Comparison of ENCODE assay signal across 1 cellular context in the genomic region with DNA sequence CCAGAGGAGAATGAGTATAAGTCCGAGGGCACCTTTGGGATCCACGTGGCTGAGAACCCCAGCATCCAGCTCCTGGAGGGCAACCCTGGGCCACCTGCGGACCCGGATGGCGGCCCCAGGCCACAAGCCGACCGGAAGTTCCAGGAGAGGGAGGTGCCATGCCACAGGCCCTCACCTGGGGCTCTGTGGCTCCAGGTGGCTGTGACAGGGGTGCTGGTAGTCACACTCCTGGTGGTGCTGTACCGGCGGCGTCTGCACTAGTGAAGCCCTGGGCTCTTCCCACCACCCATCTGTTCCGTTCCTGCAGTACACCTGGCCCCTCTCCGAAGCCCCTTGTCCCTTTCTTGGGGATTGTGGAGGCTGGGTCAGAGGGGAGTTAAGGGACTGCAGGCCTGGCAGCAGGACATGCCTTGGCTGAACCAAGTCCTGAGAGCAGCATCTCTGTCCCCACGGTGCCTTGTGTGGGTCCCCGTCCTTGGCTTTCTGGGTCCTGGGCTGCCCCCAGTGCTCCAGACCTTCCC.
TF ChIP-seq lines count a peak whose summit lies in the region.

No MANE protein-coding gene starts in this region.

TF ChIP-seq in HepG2, 621 proteins besides CTCF, POLR2A, EP300 and RAD21:
- TF ChIP-seq, protein P1, sequence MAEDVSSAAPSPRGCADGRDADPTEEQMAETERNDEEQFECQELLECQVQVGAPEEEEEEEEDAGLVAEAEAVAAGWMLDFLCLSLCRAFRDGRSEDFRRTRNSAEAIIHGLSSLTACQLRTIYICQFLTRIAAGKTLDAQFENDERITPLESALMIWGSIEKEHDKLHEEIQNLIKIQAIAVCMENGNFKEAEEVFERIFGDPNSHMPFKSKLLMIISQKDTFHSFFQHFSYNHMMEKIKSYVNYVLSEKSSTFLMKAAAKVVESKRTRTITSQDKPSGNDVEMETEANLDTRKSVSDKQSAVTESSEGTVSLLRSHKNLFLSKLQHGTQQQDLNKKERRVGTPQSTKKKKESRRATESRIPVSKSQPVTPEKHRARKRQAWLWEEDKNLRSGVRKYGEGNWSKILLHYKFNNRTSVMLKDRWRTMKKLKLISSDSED (CRISPR knock-in tag; IDR thresholded peaks at IDR 0.05), result 0 out of 2 replicates have a peak, but pooled peaks have one; percentile 53
- TF ChIP-seq, protein P2, sequence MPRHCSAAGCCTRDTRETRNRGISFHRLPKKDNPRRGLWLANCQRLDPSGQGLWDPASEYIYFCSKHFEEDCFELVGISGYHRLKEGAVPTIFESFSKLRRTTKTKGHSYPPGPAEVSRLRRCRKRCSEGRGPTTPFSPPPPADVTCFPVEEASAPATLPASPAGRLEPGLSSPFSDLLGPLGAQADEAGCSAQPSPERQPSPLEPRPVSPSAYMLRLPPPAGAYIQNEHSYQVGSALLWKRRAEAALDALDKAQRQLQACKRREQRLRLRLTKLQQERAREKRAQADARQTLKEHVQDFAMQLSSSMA (CRISPR knock-in tag; IDR thresholded peaks at IDR 0.05), result no peak
- TF ChIP-seq, protein P3, sequence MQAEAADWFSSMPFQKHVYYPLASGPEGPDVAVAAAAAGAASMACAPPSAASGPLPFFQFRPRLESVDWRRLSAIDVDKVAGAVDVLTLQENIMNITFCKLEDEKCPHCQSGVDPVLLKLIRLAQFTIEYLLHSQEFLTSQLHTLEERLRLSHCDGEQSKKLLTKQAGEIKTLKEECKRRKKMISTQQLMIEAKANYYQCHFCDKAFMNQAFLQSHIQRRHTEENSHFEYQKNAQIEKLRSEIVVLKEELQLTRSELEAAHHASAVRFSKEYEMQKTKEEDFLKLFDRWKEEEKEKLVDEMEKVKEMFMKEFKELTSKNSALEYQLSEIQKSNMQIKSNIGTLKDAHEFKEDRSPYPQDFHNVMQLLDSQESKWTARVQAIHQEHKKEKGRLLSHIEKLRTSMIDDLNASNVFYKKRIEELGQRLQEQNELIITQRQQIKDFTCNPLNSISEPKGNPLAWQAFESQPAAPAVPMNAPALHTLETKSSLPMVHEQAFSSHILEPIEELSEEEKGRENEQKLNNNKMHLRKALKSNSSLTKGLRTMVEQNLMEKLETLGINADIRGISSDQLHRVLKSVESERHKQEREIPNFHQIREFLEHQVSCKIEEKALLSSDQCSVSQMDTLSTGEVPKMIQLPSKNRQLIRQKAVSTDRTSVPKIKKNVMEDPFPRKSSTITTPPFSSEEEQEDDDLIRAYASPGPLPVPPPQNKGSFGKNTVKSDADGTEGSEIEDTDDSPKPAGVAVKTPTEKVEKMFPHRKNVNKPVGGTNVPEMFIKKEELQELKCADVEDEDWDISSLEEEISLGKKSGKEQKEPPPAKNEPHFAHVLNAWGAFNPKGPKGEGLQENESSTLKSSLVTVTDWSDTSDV (CRISPR knock-in tag; IDR thresholded peaks at IDR 0.05), result no peak
- TF ChIP-seq AGO2 (optimal IDR thresholded peaks at IDR 0.05; ENCODE audit: low read depth, low read length), result peak; percentile 71
- TF ChIP-seq AGO1 (IDR thresholded peaks at IDR 0.05; ENCODE audit: low read depth, low read length, poor library complexity, severe bottlenecking), result peak; percentile 32
- TF ChIP-seq MLLT10 (CRISPR knock-in tag; IDR thresholded peaks at IDR 0.05), result no peak
- TF ChIP-seq, protein P4, sequence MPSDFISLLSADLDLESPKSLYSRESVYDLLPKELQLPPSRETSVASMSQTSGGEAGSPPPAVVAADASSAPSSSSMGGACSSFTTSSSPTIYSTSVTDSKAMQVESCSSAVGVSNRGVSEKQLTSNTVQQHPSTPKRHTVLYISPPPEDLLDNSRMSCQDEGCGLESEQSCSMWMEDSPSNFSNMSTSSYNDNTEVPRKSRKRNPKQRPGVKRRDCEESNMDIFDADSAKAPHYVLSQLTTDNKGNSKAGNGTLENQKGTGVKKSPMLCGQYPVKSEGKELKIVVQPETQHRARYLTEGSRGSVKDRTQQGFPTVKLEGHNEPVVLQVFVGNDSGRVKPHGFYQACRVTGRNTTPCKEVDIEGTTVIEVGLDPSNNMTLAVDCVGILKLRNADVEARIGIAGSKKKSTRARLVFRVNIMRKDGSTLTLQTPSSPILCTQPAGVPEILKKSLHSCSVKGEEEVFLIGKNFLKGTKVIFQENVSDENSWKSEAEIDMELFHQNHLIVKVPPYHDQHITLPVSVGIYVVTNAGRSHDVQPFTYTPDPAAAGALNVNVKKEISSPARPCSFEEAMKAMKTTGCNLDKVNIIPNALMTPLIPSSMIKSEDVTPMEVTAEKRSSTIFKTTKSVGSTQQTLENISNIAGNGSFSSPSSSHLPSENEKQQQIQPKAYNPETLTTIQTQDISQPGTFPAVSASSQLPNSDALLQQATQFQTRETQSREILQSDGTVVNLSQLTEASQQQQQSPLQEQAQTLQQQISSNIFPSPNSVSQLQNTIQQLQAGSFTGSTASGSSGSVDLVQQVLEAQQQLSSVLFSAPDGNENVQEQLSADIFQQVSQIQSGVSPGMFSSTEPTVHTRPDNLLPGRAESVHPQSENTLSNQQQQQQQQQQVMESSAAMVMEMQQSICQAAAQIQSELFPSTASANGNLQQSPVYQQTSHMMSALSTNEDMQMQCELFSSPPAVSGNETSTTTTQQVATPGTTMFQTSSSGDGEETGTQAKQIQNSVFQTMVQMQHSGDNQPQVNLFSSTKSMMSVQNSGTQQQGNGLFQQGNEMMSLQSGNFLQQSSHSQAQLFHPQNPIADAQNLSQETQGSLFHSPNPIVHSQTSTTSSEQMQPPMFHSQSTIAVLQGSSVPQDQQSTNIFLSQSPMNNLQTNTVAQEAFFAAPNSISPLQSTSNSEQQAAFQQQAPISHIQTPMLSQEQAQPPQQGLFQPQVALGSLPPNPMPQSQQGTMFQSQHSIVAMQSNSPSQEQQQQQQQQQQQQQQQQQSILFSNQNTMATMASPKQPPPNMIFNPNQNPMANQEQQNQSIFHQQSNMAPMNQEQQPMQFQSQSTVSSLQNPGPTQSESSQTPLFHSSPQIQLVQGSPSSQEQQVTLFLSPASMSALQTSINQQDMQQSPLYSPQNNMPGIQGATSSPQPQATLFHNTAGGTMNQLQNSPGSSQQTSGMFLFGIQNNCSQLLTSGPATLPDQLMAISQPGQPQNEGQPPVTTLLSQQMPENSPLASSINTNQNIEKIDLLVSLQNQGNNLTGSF (CRISPR knock-in tag; IDR thresholded peaks at IDR 0.05), result no peak
- TF ChIP-seq, protein P5, sequence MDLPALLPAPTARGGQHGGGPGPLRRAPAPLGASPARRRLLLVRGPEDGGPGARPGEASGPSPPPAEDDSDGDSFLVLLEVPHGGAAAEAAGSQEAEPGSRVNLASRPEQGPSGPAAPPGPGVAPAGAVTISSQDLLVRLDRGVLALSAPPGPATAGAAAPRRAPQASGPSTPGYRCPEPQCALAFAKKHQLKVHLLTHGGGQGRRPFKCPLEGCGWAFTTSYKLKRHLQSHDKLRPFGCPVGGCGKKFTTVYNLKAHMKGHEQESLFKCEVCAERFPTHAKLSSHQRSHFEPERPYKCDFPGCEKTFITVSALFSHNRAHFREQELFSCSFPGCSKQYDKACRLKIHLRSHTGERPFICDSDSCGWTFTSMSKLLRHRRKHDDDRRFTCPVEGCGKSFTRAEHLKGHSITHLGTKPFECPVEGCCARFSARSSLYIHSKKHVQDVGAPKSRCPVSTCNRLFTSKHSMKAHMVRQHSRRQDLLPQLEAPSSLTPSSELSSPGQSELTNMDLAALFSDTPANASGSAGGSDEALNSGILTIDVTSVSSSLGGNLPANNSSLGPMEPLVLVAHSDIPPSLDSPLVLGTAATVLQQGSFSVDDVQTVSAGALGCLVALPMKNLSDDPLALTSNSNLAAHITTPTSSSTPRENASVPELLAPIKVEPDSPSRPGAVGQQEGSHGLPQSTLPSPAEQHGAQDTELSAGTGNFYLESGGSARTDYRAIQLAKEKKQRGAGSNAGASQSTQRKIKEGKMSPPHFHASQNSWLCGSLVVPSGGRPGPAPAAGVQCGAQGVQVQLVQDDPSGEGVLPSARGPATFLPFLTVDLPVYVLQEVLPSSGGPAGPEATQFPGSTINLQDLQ (CRISPR knock-in tag; IDR thresholded peaks at IDR 0.05), result no peak
- no peak for TF ChIP-seq SP5 (CRISPR knock-in tag; IDR thresholded peaks at IDR 0.05; ENCODE audit: borderline replicate concordance, low read depth)
- peak; percentile 7 for TF ChIP-seq RBM39 (IDR thresholded peaks at IDR 0.05; ENCODE audit: low read depth, low read length, poor library complexity, severe bottlenecking)
- TF ChIP-seq, protein P6, sequence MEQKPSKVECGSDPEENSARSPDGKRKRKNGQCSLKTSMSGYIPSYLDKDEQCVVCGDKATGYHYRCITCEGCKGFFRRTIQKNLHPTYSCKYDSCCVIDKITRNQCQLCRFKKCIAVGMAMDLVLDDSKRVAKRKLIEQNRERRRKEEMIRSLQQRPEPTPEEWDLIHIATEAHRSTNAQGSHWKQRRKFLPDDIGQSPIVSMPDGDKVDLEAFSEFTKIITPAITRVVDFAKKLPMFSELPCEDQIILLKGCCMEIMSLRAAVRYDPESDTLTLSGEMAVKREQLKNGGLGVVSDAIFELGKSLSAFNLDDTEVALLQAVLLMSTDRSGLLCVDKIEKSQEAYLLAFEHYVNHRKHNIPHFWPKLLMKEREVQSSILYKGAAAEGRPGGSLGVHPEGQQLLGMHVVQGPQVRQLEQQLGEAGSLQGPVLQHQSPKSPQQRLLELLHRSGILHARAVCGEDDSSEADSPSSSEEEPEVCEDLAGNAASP (CRISPR knock-in tag; IDR thresholded peaks at IDR 0.05; ENCODE audit: borderline replicate concordance), result no peak
- no peak for TF ChIP-seq ZNF335 (CRISPR knock-in tag; IDR thresholded peaks at IDR 0.05)
- no peak for TF ChIP-seq ZNF607 (CRISPR knock-in tag; IDR thresholded peaks at IDR 0.05; ENCODE audit: borderline replicate concordance)
- TF ChIP-seq, protein P7, sequence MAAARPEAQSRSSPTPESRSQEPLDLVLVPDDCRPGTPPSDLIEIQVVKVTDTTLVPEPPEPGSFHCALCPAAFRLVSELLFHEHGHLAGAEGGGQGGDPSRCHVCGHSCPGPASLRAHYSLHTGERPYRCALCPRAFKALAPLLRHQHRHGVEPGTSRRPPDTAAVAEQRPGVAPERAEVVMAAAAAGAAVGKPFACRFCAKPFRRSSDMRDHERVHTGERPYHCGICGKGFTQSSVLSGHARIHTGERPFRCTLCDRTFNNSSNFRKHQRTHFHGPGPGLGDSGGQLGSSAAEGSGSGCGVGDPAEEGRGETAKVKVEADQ (CRISPR knock-in tag; IDR thresholded peaks at IDR 0.05; ENCODE audit: borderline replicate concordance), result no peak
- no peak for TF ChIP-seq SALL1 (CRISPR knock-in tag; IDR thresholded peaks at IDR 0.05)
- TF ChIP-seq, protein P8, sequence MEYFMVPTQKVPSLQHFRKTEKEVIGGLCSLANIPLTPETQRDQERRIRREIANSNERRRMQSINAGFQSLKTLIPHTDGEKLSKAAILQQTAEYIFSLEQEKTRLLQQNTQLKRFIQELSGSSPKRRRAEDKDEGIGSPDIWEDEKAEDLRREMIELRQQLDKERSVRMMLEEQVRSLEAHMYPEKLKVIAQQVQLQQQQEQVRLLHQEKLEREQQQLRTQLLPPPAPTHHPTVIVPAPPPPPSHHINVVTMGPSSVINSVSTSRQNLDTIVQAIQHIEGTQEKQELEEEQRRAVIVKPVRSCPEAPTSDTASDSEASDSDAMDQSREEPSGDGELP (IDR thresholded peaks at IDR 0.05; ENCODE audit: borderline replicate concordance, low read depth), result no peak
- no peak for TF ChIP-seq SMYD3 (CRISPR knock-in tag; IDR thresholded peaks at IDR 0.05)
- no peak for TF ChIP-seq SNAPC2 (CRISPR knock-in tag; IDR thresholded peaks at IDR 0.05)
- TF ChIP-seq TAF1 (CRISPR knock-in tag; IDR thresholded peaks at IDR 0.05), result no peak
- no peak for TF ChIP-seq SRSF9 (IDR thresholded peaks at IDR 0.05; ENCODE audit: borderline replicate concordance, insufficient read depth, low read depth, low read length, poor library complexity, severe bottlenecking)
- TF ChIP-seq PAWR (CRISPR knock-in tag; IDR thresholded peaks at IDR 0.05; ENCODE audit: borderline replicate concordance), result no peak
- TF ChIP-seq MIER2 (CRISPR knock-in tag; IDR thresholded peaks at IDR 0.05), result no peak
- no peak for TF ChIP-seq MIER3 (CRISPR knock-in tag; IDR thresholded peaks at IDR 0.05; ENCODE audit: borderline replicate concordance)
- no peak for TF ChIP-seq MAFG (CRISPR knock-in tag; IDR thresholded peaks at IDR 0.05)
- TF ChIP-seq ZNF569 (CRISPR knock-in tag; IDR thresholded peaks at IDR 0.05; ENCODE audit: borderline replicate concordance), result no peak
- no peak for TF ChIP-seq ZNF468 (CRISPR knock-in tag; IDR thresholded peaks at IDR 0.05)
- TF ChIP-seq KLF15 (CRISPR knock-in tag; IDR thresholded peaks at IDR 0.05; ENCODE audit: borderline replicate concordance), result no peak
- TF ChIP-seq, protein P9, sequence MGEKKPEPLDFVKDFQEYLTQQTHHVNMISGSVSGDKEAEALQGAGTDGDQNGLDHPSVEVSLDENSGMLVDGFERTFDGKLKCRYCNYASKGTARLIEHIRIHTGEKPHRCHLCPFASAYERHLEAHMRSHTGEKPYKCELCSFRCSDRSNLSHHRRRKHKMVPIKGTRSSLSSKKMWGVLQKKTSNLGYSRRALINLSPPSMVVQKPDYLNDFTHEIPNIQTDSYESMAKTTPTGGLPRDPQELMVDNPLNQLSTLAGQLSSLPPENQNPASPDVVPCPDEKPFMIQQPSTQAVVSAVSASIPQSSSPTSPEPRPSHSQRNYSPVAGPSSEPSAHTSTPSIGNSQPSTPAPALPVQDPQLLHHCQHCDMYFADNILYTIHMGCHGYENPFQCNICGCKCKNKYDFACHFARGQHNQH (CRISPR knock-in tag; IDR thresholded peaks at IDR 0.05), result no peak
- TF ChIP-seq XBP1 (CRISPR knock-in tag; IDR thresholded peaks at IDR 0.05), result no peak
- TF ChIP-seq ZNF329 (CRISPR knock-in tag; IDR thresholded peaks at IDR 0.05; ENCODE audit: low read depth), result no peak
- peak; percentile 69 for TF ChIP-seq RBFOX2 (IDR thresholded peaks at IDR 0.05; ENCODE audit: low read depth, low read length)
- TF ChIP-seq, protein P10, sequence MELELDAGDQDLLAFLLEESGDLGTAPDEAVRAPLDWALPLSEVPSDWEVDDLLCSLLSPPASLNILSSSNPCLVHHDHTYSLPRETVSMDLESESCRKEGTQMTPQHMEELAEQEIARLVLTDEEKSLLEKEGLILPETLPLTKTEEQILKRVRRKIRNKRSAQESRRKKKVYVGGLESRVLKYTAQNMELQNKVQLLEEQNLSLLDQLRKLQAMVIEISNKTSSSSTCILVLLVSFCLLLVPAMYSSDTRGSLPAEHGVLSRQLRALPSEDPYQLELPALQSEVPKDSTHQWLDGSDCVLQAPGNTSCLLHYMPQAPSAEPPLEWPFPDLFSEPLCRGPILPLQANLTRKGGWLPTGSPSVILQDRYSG (CRISPR knock-in tag; IDR thresholded peaks at IDR 0.05), result no peak
